Comparison of ENCODE assay signal across 11 cellular contexts in the genomic region with DNA sequence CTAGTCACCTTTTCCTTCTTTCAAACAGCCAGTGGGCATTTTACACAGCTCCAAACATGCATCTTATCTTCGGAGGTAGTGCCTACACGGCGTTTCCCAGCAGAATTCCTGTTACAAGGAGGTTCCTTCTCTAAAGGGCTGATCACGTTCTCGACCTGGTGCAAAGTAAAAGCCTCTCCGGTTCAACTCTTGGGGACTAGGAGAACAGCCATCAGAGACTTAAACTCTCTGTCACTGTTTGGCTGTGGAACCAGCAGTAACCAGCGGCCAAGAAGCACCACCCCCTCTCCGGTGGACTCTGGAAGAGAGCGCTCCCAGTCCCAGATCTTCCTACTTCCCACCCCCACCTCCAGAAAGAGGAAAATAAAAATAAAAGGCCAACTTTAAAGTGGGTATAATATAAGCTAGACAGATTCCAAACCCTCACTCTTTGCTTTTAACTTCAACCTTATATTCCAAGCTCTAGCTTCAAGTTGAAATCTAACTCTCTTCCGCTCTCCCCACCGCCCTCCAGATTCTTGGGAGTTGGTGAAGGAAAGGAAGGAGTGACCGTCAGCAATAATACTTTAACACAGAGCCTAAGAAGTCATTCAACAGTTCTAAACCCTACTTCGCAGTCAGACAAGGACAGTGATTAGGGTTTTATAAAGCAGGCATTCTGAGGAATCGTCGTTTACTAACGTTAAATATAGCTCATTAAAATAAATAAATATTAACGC. TPM values are rescaled to one million over a fixed set of nuclear protein-coding genes. Genes with fewer than 3 reads are reported as not detected.
DNase-seq lines count a peak whose midpoint lies in the region; ATAC-seq and TF ChIP-seq lines count a peak whose summit lies in the region.
"Had no signal": no experiment of that assay in that cellular context is flagged by ENCODE, and none has a peak within 500 bp of the region (broad histone marks: within the 10 kb centered on the region; RNA-seq: fewer than 3 reads in every experiment).

No MANE protein-coding gene starts in this region.

- H3K36me3 Mint-ChIP-seq in activated T-helper 2 cell treated with anti-CD3 and anti-CD28 coated beads, Interferon-gamma antibody, Interleukin-2, Interleukin-4, amounts not matched to agents 10 μg/mL and 5 μg/mL and 100 μg/mL, durations not matched to agents 14 hours and 24 hours and 36 hours (ENCODE audit: low read depth): no peaks in the 10 kb centered on the region

- ATAC-seq in HG02852 (IDR thresholded peaks at IDR 0.05; ENCODE audit: unreplicated experiment) (no peak), GM19035 (IDR thresholded peaks at IDR 0.05; ENCODE audit: unreplicated experiment) (no peak)

- H3K4me3 ChIP-seq in HAP-1 (peak overlapping the region; percentile 27), astrocyte of the spinal cord (ENCODE audit: low read depth, low read length) (peak overlapping the region; percentile 43), iPS-11a (ENCODE audit: low read depth, low read length) (peak overlapping the region; percentile 14)
- H3K4me3 ChIP-seq: skin epidermis had no signal

- TF ChIP-seq CTCF in astrocyte of the spinal cord (IDR thresholded peaks at IDR 0.05; ENCODE audit: low read depth, low read length): no peak

- intact Hi-C loops in posterior cingulate gyrus (cut with DNase I): no loop called here
- intact Hi-C loops in activated T-helper 2 cell treated with anti-CD3 and anti-CD28 coated beads, Interferon-gamma antibody, Interleukin-2, Interleukin-4, amounts not matched to agents 10 μg/mL and 5 μg/mL and 100 μg/mL, durations not matched to agents 14 hours and 24 hours and 36 hours (cut with micrococcal nuclease): no loop called here

- H3K4me1 ChIP-seq in HAP-1: peaks cover 23% of the 10 kb centered on the region

- in situ Hi-C loops in HAP-1 (cut with MboI; ENCODE audit: low sequenced_read_pairs) (no loop called here), astrocyte of the spinal cord (cut with HindIII; ENCODE audit: low sequenced_read_pairs) (no loop called here)

- no peaks in the 10 kb centered on the region for H3K36me3 ChIP-seq in HAP-1 (replicated peaks)

- DNase-seq in HAP-1 (ENCODE audit: low spot score in 2 of 2) (peak; percentile 32 to 49), astrocyte of the spinal cord (ENCODE audit: low read depth, low spot score) (peak; percentile 18), posterior cingulate gyrus (peak in 9 of 10 donors; percentile 19 to 89 (median 34)), NCI-H1930 (lab: John Stamatoyannopoulos, UW) (no peak)
- DNase-seq in activated T-helper 2 cell treated with anti-CD3 and anti-CD28 coated beads, Interferon-gamma antibody, Interleukin-2, Interleukin-4, amounts not matched to agents 10 μg/mL and 5 μg/mL and 100 μg/mL, durations not matched to agents 14 hours and 24 hours and 36 hours (ENCODE audit: low spot score): no peak

- H3K4me1 Mint-ChIP-seq in activated T-helper 2 cell treated with anti-CD3 and anti-CD28 coated beads, Interferon-gamma antibody, Interleukin-2, Interleukin-4, amounts not matched to agents 10 μg/mL and 5 μg/mL and 100 μg/mL, durations not matched to agents 14 hours and 24 hours and 36 hours (ENCODE audit: low read depth): no peaks in the 10 kb centered on the region

- no peak overlapping the region for H3K27ac Mint-ChIP-seq in activated T-helper 2 cell treated with anti-CD3 and anti-CD28 coated beads, Interferon-gamma antibody, Interleukin-2, Interleukin-4, amounts not matched to agents 10 μg/mL and 5 μg/mL and 100 μg/mL, durations not matched to agents 14 hours and 24 hours and 36 hours
- H3K27ac Mint-ChIP-seq: CD14-positive monocyte had no signal

- no peaks in the 10 kb centered on the region for H3K9me3 Mint-ChIP-seq in activated T-helper 2 cell treated with anti-CD3 and anti-CD28 coated beads, Interferon-gamma antibody, Interleukin-2, Interleukin-4, amounts not matched to agents 10 μg/mL and 5 μg/mL and 100 μg/mL, durations not matched to agents 14 hours and 24 hours and 36 hours

- peaks cover 33% of the 10 kb centered on the region for H3K27me3 Mint-ChIP-seq in activated T-helper 2 cell treated with anti-CD3 and anti-CD28 coated beads, Interferon-gamma antibody, Interleukin-2, Interleukin-4, amounts not matched to agents 10 μg/mL and 5 μg/mL and 100 μg/mL, durations not matched to agents 14 hours and 24 hours and 36 hours (ENCODE audit: low read depth)

- no peak overlapping the region for H3K4me3 Mint-ChIP-seq in activated T-helper 2 cell treated with anti-CD3 and anti-CD28 coated beads, Interferon-gamma antibody, Interleukin-2, Interleukin-4, amounts not matched to agents 10 μg/mL and 5 μg/mL and 100 μg/mL, durations not matched to agents 14 hours and 24 hours and 36 hours (ENCODE audit: low read depth)

- H3K27me3 ChIP-seq in HAP-1 (ENCODE audit: low read depth): no peaks in the 10 kb centered on the region

- H3K9me3 ChIP-seq in HAP-1: no peaks in the 10 kb centered on the region

RNA-seq across cellular contexts. Expression of a gene that starts 2.9 kb away (rescaled TPM):
- not detected in 2 replicates for total RNA-seq in activated T-helper 2 cell treated with anti-CD3 and anti-CD28 coated beads, Interferon-gamma antibody, Interleukin-2, Interleukin-4, amounts not matched to agents 10 μg/mL and 5 μg/mL and 100 μg/mL, durations not matched to agents 14 hours and 24 hours and 36 hours
- total RNA-seq: T-helper 2 cell treated with Interferon-gamma antibody and Interleukin-4, amounts not matched to agents 100 ng/mL and 5 ng/mL, for 36 hours had no signal

Comparison
In these comparisons a context has a peak if more than half of its experiments do, and no peak if none do; other contexts are left out.
1. DNase-seq: peak in HAP-1 (2 of 2), astrocyte of the spinal cord (single experiment) and posterior cingulate gyrus (9 of 10); none in activated T-helper 2 cell treated with anti-CD3 and anti-CD28 coated beads, Interferon-gamma antibody, Interleukin-2, Interleukin-4, amounts not matched to agents 10 μg/mL and 5 μg/mL and 100 μg/mL, durations not matched to agents 14 hours and 24 hours and 36 hours (single experiment) and NCI-H1930 (0 of 2).
2. Peak in every context shown above with its lines, with median percentiles within 50 percentile points of each other: H3K4me3 ChIP-seq.